In the genomic region with DNA sequence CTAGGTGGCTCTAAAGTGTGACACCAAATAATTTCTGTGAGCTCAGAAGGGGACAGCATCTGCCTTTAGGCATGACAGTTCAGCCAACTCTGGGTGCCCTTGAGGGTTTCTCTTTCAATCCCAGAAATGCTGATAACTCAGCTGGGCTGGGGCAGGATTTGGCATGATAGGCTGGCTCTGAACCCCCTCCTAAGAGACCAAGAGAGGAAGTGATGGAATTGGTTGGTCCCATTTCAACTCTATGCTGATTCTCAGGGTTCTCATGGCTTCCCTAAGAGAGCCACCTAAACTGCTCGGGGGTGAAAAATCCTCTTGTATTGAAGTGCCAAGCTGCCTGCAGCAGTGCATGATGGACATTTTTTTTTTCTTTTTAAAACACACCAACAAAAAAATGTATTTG, we compare ENCODE assay signal across 27 cellular contexts.
"Had no signal": no experiment of that assay in that cellular context is flagged by ENCODE, and none has a peak within 500 bp of the region (broad histone marks: within the 10 kb centered on the region; RNA-seq: fewer than 3 reads in every experiment).

No MANE protein-coding gene starts in this region.

- H3K4me1 ChIP-seq: adrenal gland, colonic mucosa had no signal

- H3K27ac ChIP-seq: adrenal gland, colonic mucosa, SK-N-MC had no signal

- H3K4me3 ChIP-seq: adrenal gland, colonic mucosa, SK-N-MC had no signal

- H3K27ac Mint-ChIP-seq: activated CD4-positive, alpha-beta memory T cell treated with anti-CD3 and anti-CD28 coated beads for 36 hours; activated naive CD4-positive, alpha-beta T cell treated with anti-CD3 and anti-CD28 coated beads, Interleukin-2, amount 50 U/mL, for 72 hours; activated T-helper 1 cell treated with anti-CD3 and anti-CD28 coated beads, Interleukin-12 subunit alpha, Interleukin-12 subunit beta, Interleukin-2, Interleukin-4 antibody, amounts not matched to agents 30 ng/mL and 10 ng/mL and 1 ng/mL, durations not matched to agents 14 hours and 24 hours and 36 hours; T-cell had no signal

- DNase-seq: activated CD4-positive, alpha-beta memory T cell treated with anti-CD3 and anti-CD28 coated beads for 36 hours; activated CD4-positive, alpha-beta T cell treated with anti-CD3 and anti-CD28 coated beads, Interleukin-2, amount 10 ng/mL, durations not matched to agents 7 days and 5 days; activated CD4-positive, CD25-positive, alpha-beta regulatory T cell; activated CD8-positive, alpha-beta memory T cell treated with anti-CD3 and anti-CD28 coated beads for 24 hours; activated effector memory CD4-positive, alpha-beta T cell treated with Interleukin-2 at 50 U/mL for 16 hours; activated naive CD4-positive, alpha-beta T cell; adrenal gland; anterior cingulate cortex; caudate nucleus; colonic mucosa; Kasumi-1; NCI-H1048; NCI-H146; NCI-H187 treated with DMSO at 0.1 percent for 48 hours; NCI-H2171; NCI-H2227 treated with DMSO at 0.1 percent for 48 hours; NCI-H446 treated with DMSO at 0.1 percent for 48 hours; NCI-H526 treated with DMSO at 0.1 percent for 48 hours; RPMI8226; T-cell; T-helper 2 cell; T1000 had no signal

- ATAC-seq: activated naive CD4-positive, alpha-beta T cell treated with anti-CD3 and anti-CD28 coated beads, Interleukin-2, amount 50 U/mL, for 72 hours; Panc1; Right ventricle myocardium inferior; T-cell had no signal

- H3K27me3 ChIP-seq: adrenal gland, colonic mucosa had no signal

- H3K9me3 ChIP-seq: adrenal gland, colonic mucosa had no signal

- H3K27me3 Mint-ChIP-seq: activated CD4-positive, alpha-beta memory T cell treated with anti-CD3 and anti-CD28 coated beads for 36 hours; activated CD4-positive, alpha-beta T cell treated with anti-CD3 and anti-CD28 coated beads, Interleukin-2, amount 10 ng/mL, durations not matched to agents 7 days and 5 days; T-cell had no signal

- H3K4me1 Mint-ChIP-seq: activated CD4-positive, alpha-beta T cell treated with anti-CD3 and anti-CD28 coated beads, Interleukin-2, amount 10 ng/mL, durations not matched to agents 7 days and 5 days had no signal

- H3K4me3 Mint-ChIP-seq: activated CD4-positive, alpha-beta memory T cell treated with anti-CD3 and anti-CD28 coated beads for 36 hours; activated CD4-positive, alpha-beta T cell treated with anti-CD3 and anti-CD28 coated beads, Interleukin-2, amount 10 ng/mL, durations not matched to agents 7 days and 5 days; activated T-helper 1 cell treated with anti-CD3 and anti-CD28 coated beads, Interleukin-12 subunit alpha, Interleukin-12 subunit beta, Interleukin-2, Interleukin-4 antibody, amounts not matched to agents 30 ng/mL and 10 ng/mL and 1 ng/mL, durations not matched to agents 14 hours and 24 hours and 36 hours; T-cell had no signal

- H3K9me3 Mint-ChIP-seq: activated CD4-positive, alpha-beta memory T cell treated with anti-CD3 and anti-CD28 coated beads for 36 hours; activated CD4-positive, alpha-beta T cell treated with anti-CD3 and anti-CD28 coated beads, Interleukin-2, amount 10 ng/mL, durations not matched to agents 7 days and 5 days; activated naive CD4-positive, alpha-beta T cell treated with anti-CD3 and anti-CD28 coated beads, Interleukin-2, amount 50 U/mL, for 72 hours; activated T-helper 1 cell treated with anti-CD3 and anti-CD28 coated beads, Interleukin-12 subunit alpha, Interleukin-12 subunit beta, Interleukin-2, Interleukin-4 antibody, amounts not matched to agents 30 ng/mL and 10 ng/mL and 1 ng/mL, durations not matched to agents 14 hours and 24 hours and 36 hours; T-cell had no signal
